In the genomic region with DNA sequence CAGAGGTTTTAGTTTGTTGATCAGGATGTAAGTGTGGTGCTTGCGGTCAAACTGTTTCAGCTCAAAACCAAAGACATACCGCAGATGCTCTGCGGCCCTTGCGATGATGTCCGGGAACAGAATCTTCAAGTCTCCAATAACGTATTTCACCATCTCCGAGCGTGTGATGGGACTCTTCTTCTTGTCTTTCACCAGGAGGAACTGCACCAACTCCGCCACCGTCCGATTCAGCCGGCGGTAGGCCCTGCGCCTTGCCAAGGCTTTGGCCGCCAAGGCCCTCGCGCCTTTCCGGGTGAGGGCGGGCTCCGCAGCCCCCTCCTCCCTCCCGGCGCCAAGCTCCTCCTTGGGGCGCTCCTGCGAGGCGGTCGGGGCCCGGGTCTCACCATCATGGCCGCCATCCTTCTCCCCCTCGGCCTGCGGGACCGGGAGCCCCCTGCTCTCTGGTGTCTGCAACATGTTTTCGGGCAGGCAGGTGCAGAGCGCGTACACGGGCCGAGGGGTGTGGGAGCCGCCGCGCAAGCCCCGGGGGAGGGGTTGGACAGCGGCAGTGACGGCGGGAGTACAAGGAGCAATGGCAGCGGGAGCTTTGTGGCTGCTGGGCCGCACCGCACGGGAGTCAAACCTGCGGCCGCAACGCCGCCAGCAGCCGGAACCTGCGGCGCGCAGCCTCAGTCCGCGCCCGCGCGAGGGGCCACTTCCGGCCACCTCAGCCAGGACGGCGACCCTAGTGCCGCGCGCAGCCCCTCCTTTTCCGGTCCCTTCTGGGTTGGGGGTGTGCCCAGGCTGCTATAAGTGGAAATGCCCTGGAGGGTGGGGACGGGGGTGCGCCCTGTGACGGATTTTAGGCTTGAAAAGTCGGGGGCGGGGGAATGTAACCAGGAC, we compare ENCODE assay signal across 1 cellular context.
A peak's percentile ranks its signal among the peaks of the same experiment; 100 is the strongest.
TF ChIP-seq lines count a peak whose summit lies in the region.

A gene with protein sequence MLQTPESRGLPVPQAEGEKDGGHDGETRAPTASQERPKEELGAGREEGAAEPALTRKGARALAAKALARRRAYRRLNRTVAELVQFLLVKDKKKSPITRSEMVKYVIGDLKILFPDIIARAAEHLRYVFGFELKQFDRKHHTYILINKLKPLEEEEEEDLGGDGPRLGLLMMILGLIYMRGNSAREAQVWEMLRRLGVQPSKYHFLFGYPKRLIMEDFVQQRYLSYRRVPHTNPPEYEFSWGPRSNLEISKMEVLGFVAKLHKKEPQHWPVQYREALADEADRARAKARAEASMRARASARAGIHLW (minus strand): TSS at position 699 of the 882 bp plus-strand sequence. CDS start 243 bp downstream, at position 456.

TF ChIP-seq in HepG2, 621 proteins besides CTCF, POLR2A, EP300 and RAD21 (continued from another document and continues in another):
- TF ChIP-seq, protein P1, sequence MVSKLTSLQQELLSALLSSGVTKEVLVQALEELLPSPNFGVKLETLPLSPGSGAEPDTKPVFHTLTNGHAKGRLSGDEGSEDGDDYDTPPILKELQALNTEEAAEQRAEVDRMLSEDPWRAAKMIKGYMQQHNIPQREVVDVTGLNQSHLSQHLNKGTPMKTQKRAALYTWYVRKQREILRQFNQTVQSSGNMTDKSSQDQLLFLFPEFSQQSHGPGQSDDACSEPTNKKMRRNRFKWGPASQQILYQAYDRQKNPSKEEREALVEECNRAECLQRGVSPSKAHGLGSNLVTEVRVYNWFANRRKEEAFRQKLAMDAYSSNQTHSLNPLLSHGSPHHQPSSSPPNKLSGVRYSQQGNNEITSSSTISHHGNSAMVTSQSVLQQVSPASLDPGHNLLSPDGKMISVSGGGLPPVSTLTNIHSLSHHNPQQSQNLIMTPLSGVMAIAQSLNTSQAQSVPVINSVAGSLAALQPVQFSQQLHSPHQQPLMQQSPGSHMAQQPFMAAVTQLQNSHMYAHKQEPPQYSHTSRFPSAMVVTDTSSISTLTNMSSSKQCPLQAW (CRISPR knock-in tag; IDR thresholded peaks at IDR 0.05): peak; percentile 43; the same call in 1 of the 2 replicates
- TF ChIP-seq PTBP1 (IDR thresholded peaks at IDR 0.05; ENCODE audit: low read depth, low read length, poor library complexity, severe bottlenecking) (no peak), SMAD9 (CRISPR knock-in tag; IDR thresholded peaks at IDR 0.05) (no peak), ZC3H13 (CRISPR knock-in tag; IDR thresholded peaks at IDR 0.05) (peak; percentile 88), RFX5 (IDR thresholded peaks at IDR 0.05; ENCODE audit: low read depth, low read length) (no peak), KAT7 (CRISPR knock-in tag; IDR thresholded peaks at IDR 0.05; ENCODE audit: borderline replicate concordance) (peak; percentile 97; the same call in 1 of the 2 replicates), ZNF224 (CRISPR knock-in tag; IDR thresholded peaks at IDR 0.05) (no peak), SIX1 (CRISPR knock-in tag; IDR thresholded peaks at IDR 0.05; ENCODE audit: borderline replicate concordance) (no peak), FOXC1 (CRISPR knock-in tag; IDR thresholded peaks at IDR 0.05; ENCODE audit: borderline replicate concordance) (peak; percentile 74; the same call in 1 of the 2 replicates), HCFC1 (IDR thresholded peaks at IDR 0.05; ENCODE audit: low read depth, low read length) (no peak; the same call in 1 of the 2 replicates), MTF2 (CRISPR knock-in tag; IDR thresholded peaks at IDR 0.05; ENCODE audit: borderline replicate concordance) (peak; percentile 84; the same call in 1 of the 2 replicates), NFYB (CRISPR knock-in tag; IDR thresholded peaks at IDR 0.05) (0 out of 2 replicates have a peak, but pooled peaks have one; percentile 22), MYC (CRISPR knock-in tag; IDR thresholded peaks at IDR 0.05; ENCODE audit: borderline replicate concordance) (peak; percentile 76), MYNN (CRISPR knock-in tag; IDR thresholded peaks at IDR 0.05; ENCODE audit: low read depth) (0 out of 2 replicates have a peak, but pooled peaks have one; percentile 54)
- TF ChIP-seq, protein P2, sequence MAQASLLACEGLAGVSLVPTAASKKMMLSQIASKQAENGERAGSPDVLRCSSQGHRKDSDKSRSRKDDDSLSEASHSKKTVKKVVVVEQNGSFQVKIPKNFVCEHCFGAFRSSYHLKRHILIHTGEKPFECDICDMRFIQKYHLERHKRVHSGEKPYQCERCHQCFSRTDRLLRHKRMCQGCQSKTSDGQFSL (CRISPR knock-in tag; IDR thresholded peaks at IDR 0.05): no peak
- TF ChIP-seq, protein P3, sequence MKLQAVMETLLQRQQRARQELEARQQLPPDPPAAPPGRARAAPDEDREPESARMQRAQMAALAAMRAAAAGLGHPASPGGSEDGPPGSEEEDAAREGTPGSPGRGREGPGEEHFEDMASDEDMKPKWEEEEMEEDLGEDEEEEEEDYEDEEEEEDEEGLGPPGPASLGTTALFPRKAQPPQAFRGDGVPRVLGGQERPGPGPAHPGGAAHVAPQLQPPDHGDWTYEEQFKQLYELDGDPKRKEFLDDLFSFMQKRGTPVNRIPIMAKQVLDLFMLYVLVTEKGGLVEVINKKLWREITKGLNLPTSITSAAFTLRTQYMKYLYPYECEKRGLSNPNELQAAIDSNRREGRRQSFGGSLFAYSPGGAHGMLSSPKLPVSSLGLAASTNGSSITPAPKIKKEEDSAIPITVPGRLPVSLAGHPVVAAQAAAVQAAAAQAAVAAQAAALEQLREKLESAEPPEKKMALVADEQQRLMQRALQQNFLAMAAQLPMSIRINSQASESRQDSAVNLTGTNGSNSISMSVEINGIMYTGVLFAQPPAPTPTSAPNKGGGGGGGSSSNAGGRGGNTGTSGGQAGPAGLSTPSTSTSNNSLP (IDR thresholded peaks at IDR 0.05; ENCODE audit: low read depth, low read length): no peak
- TF ChIP-seq, protein P4, sequence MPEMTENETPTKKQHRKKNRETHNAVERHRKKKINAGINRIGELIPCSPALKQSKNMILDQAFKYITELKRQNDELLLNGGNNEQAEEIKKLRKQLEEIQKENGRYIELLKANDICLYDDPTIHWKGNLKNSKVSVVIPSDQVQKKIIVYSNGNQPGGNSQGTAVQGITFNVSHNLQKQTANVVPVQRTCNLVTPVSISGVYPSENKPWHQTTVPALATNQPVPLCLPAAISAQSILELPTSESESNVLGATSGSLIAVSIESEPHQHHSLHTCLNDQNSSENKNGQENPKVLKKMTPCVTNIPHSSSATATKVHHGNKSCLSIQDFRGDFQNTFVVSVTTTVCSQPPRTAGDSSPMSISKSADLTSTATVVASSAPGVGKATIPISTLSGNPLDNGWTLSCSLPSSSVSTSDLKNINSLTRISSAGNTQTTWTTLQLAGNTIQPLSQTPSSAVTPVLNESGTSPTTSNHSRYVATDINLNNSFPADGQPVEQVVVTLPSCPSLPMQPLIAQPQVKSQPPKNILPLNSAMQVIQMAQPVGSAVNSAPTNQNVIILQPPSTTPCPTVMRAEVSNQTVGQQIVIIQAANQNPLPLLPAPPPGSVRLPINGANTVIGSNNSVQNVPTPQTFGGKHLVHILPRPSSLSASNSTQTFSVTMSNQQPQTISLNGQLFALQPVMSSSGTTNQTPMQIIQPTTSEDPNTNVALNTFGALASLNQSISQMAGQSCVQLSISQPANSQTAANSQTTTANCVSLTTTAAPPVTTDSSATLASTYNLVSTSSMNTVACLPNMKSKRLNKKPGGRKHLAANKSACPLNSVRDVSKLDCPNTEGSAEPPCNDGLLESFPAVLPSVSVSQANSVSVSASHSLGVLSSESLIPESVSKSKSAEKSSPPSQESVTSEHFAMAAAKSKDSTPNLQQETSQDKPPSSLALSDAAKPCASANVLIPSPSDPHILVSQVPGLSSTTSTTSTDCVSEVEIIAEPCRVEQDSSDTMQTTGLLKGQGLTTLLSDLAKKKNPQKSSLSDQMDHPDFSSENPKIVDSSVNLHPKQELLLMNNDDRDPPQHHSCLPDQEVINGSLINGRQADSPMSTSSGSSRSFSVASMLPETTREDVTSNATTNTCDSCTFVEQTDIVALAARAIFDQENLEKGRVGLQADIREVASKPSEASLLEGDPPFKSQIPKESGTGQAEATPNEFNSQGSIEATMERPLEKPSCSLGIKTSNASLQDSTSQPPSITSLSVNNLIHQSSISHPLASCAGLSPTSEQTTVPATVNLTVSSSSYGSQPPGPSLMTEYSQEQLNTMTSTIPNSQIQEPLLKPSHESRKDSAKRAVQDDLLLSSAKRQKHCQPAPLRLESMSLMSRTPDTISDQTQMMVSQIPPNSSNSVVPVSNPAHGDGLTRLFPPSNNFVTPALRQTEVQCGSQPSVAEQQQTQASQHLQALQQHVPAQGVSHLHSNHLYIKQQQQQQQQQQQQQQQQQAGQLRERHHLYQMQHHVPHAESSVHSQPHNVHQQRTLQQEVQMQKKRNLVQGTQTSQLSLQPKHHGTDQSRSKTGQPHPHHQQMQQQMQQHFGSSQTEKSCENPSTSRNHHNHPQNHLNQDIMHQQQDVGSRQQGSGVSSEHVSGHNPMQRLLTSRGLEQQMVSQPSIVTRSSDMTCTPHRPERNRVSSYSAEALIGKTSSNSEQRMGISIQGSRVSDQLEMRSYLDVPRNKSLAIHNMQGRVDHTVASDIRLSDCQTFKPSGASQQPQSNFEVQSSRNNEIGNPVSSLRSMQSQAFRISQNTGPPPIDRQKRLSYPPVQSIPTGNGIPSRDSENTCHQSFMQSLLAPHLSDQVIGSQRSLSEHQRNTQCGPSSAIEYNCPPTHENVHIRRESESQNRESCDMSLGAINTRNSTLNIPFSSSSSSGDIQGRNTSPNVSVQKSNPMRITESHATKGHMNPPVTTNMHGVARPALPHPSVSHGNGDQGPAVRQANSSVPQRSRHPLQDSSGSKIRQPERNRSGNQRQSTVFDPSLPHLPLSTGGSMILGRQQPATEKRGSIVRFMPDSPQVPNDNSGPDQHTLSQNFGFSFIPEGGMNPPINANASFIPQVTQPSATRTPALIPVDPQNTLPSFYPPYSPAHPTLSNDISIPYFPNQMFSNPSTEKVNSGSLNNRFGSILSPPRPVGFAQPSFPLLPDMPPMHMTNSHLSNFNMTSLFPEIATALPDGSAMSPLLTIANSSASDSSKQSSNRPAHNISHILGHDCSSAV (CRISPR knock-in tag; IDR thresholded peaks at IDR 0.05; ENCODE audit: borderline replicate concordance): no peak
- TF ChIP-seq, protein P5, sequence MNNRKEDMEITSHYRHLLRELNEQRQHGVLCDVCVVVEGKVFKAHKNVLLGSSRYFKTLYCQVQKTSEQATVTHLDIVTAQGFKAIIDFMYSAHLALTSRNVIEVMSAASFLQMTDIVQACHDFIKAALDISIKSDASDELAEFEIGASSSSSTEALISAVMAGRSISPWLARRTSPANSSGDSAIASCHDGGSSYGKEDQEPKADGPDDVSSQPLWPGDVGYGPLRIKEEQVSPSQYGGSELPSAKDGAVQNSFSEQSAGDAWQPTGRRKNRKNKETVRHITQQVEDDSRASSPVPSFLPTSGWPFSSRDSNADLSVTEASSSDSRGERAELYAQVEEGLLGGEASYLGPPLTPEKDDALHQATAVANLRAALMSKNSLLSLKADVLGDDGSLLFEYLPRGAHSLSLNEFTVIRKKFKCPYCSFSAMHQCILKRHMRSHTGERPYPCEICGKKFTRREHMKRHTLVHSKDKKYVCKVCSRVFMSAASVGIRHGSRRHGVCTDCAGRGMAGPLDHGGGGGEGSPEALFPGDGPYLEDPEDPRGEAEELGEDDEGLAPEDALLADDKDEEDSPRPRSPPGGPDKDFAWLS (CRISPR knock-in tag; IDR thresholded peaks at IDR 0.05; ENCODE audit: borderline replicate concordance): no peak
- TF ChIP-seq, protein P6, sequence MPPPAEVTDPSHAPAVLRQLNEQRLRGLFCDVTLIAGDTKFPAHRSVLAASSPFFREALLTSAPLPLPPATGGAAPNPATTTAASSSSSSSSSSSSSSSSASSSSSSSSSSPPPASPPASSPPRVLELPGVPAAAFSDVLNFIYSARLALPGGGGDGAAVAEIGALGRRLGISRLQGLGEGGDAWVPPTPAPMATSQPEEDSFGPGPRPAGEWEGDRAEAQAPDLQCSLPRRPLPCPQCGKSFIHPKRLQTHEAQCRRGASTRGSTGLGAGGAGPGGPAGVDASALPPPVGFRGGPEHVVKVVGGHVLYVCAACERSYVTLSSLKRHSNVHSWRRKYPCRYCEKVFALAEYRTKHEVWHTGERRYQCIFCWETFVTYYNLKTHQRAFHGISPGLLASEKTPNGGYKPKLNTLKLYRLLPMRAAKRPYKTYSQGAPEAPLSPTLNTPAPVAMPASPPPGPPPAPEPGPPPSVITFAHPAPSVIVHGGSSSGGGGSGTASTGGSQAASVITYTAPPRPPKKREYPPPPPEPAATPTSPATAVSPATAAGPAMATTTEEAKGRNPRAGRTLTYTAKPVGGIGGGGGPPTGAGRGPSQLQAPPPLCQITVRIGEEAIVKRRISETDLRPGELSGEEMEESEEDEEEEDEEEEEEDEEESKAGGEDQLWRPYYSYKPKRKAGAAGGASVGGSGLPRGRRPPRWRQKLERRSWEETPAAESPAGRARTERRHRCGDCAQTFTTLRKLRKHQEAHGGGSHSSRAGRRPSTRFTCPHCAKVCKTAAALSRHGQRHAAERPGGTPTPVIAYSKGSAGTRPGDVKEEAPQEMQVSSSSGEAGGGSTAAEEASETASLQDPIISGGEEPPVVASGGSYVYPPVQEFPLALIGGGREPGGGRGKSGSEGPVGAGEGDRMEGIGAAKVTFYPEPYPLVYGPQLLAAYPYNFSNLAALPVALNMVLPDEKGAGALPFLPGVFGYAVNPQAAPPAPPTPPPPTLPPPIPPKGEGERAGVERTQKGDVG (CRISPR knock-in tag; IDR thresholded peaks at IDR 0.05; ENCODE audit: borderline replicate concordance): no peak
- TF ChIP-seq, protein P7, sequence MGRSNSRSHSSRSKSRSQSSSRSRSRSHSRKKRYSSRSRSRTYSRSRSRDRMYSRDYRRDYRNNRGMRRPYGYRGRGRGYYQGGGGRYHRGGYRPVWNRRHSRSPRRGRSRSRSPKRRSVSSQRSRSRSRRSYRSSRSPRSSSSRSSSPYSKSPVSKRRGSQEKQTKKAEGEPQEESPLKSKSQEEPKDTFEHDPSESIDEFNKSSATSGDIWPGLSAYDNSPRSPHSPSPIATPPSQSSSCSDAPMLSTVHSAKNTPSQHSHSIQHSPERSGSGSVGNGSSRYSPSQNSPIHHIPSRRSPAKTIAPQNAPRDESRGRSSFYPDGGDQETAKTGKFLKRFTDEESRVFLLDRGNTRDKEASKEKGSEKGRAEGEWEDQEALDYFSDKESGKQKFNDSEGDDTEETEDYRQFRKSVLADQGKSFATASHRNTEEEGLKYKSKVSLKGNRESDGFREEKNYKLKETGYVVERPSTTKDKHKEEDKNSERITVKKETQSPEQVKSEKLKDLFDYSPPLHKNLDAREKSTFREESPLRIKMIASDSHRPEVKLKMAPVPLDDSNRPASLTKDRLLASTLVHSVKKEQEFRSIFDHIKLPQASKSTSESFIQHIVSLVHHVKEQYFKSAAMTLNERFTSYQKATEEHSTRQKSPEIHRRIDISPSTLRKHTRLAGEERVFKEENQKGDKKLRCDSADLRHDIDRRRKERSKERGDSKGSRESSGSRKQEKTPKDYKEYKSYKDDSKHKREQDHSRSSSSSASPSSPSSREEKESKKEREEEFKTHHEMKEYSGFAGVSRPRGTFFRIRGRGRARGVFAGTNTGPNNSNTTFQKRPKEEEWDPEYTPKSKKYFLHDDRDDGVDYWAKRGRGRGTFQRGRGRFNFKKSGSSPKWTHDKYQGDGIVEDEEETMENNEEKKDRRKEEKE (IDR thresholded peaks at IDR 0.05): no peak
- TF ChIP-seq, protein P8, sequence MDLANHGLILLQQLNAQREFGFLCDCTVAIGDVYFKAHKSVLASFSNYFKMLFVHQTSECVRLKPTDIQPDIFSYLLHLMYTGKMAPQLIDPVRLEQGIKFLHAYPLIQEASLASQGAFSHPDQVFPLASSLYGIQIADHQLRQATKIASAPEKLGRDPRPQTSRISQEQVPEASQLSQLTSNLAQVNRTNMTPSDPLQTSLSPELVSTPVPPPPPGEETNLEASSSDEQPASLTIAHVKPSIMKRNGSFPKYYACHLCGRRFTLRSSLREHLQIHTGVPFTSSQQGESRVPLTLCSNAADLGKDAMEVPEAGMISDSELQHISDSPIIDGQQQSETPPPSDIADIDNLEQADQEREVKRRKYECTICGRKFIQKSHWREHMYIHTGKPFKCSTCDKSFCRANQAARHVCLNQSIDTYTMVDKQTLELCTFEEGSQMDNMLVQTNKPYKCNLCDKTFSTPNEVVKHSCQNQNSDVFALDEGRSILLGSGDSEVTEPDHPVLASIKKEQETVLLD (CRISPR knock-in tag; IDR thresholded peaks at IDR 0.05; ENCODE audit: low read depth): no peak
